Comparison of ENCODE assay signal across 1 cellular context in the genomic region with DNA sequence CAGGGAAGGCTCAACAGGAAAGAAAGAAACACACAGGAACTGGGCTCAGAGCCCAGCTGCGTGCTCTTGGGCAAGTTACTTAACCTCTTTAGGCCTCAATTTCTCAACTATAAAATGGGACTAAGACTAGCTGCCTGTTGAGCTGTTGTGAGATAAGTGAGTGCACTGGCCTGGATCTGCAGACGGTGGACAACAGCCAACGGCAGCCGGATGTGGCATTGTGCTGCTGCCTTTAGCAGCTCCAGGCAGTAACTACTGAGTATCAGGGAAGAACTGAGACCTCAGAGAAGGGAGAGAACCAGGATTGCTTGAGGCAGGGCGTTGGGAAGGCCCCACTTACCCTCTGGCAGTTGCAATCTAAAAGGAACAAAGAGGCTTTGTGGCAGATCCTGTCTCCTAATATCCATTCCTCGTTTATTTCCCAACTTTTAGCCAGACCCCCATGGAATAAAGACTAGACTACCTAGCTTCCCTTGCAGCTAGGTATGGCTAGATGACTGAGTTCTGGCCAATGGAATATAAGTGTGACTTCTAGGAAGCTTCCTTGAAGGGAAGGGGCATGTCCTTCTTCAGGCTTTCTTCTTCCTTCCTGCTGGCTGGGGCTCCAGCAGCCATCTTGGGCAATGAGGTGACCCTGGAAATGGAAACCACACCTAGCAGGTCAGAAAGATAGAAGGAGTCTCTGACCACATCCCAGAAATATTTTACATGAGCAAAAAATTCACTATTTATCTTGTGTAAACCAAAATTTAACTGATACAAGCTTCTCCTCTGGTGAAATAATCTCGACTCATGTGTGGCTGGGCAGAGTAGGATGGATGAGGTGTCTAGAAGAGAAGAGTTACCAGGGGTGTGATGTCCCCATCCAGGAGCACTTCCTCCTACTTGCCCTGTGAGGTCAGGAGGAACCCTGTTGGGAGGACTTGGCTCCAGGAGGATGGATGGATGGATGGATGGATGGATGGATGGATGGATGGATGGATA.
TF ChIP-seq lines count a peak whose summit lies in the region.

No MANE protein-coding gene starts in this region.

TF ChIP-seq in endothelial cell of umbilical vein, 7 proteins besides CTCF, POLR2A, EP300 and RAD21:
- TF ChIP-seq POLR2AphosphoS5 (IDR thresholded peaks at IDR 0.05; ENCODE audit: insufficient read depth, low read depth, low read length): no peak
- TF ChIP-seq FOS (IDR thresholded peaks at IDR 0.05; ENCODE audit: borderline replicate concordance, insufficient read depth, low read length): no peak
- TF ChIP-seq, protein P1, sequence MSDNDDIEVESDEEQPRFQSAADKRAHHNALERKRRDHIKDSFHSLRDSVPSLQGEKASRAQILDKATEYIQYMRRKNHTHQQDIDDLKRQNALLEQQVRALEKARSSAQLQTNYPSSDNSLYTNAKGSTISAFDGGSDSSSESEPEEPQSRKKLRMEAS (IDR thresholded peaks at IDR 0.05; ENCODE audit: insufficient read depth, insufficient read length): no peak
- TF ChIP-seq GATA2 (IDR thresholded peaks at IDR 0.05; ENCODE audit: insufficient read depth, insufficient read length, low read depth, low read length): no peak
- no peak for TF ChIP-seq EZH2 (IDR thresholded peaks at IDR 0.05; ENCODE audit: borderline replicate concordance, low read depth, low read length, severe bottlenecking)
- TF ChIP-seq MYC (IDR thresholded peaks at IDR 0.05; ENCODE audit: low read depth, low read length): no peak
- no peak for TF ChIP-seq JUN (IDR thresholded peaks at IDR 0.05; ENCODE audit: borderline replicate concordance, insufficient read depth, insufficient read length, low read depth)
